27 cellular contexts compared by ENCODE assay signal in genomic region chr10:45589868-45590267, GRCh38.
"Had no signal": no experiment of that assay in that cellular context is flagged by ENCODE, and none has a peak within 500 bp of the region (broad histone marks: within the 10 kb centered on the region; RNA-seq: fewer than 3 reads in every experiment).

No MANE protein-coding gene starts in this region.

- ATAC-seq: effector memory CD8-positive, alpha-beta T cell; esophagus mucosa; gastrocnemius medialis; heart right ventricle; left cardiac atrium; left lung; left ventricle myocardium superior; lower lobe of right lung; mucosa of descending colon had no signal

- DNase-seq: colonic mucosa; cortex of kidney; effector CD8-positive, alpha-beta T cell; effector memory CD8-positive, alpha-beta T cell; endodermal cell; erythroblast; esophagus squamous epithelium; foreskin fibroblast; foreskin melanocyte; gastrocnemius medialis; glutamatergic neuron; head of caudate nucleus; heart right ventricle; hippocampal formation; left cardiac atrium; left lung; left ventricle myocardium superior; lower lobe of right lung; mesenchymal stem cell; mucosa of descending colon had no signal

- H3K27ac ChIP-seq: colonic mucosa, epithelial cell of prostate, esophagus squamous epithelium, gastrocnemius medialis, heart right ventricle, left lung, lower lobe of right lung had no signal

- H3K4me3 ChIP-seq: colonic mucosa, esophagus squamous epithelium, gastrocnemius medialis, heart right ventricle, left lung, lower lobe of right lung, mucosa of descending colon had no signal

- FAIRE-seq: endometrium, islet of Langerhans, keratinocyte had no signal

- H3K27ac Mint-ChIP-seq: dendritic cell treated with granulocyte-macrophage colony-stimulating factor and Interleukin-4, amounts not matched to agents 40 ng/mL and 50 ng/mL, for 4 days; effector memory CD8-positive, alpha-beta T cell; endodermal cell; mesothelial cell of epicardium had no signal

- H3K36me3 ChIP-seq: colonic mucosa had no signal

- H3K27me3 ChIP-seq: colonic mucosa, esophagus squamous epithelium, gastrocnemius medialis, heart right ventricle, left lung had no signal

- H3K4me3 Mint-ChIP-seq: dendritic cell treated with granulocyte-macrophage colony-stimulating factor and Interleukin-4, amounts not matched to agents 40 ng/mL and 50 ng/mL, for 4 days; effector memory CD8-positive, alpha-beta T cell; endodermal cell; mesothelial cell of epicardium had no signal

- H3K9me3 ChIP-seq: colonic mucosa, esophagus squamous epithelium, left lung, lower lobe of right lung had no signal

- H3K27me3 Mint-ChIP-seq: effector memory CD8-positive, alpha-beta T cell had no signal
